8 cellular contexts compared by ENCODE assay signal in the genomic region with DNA sequence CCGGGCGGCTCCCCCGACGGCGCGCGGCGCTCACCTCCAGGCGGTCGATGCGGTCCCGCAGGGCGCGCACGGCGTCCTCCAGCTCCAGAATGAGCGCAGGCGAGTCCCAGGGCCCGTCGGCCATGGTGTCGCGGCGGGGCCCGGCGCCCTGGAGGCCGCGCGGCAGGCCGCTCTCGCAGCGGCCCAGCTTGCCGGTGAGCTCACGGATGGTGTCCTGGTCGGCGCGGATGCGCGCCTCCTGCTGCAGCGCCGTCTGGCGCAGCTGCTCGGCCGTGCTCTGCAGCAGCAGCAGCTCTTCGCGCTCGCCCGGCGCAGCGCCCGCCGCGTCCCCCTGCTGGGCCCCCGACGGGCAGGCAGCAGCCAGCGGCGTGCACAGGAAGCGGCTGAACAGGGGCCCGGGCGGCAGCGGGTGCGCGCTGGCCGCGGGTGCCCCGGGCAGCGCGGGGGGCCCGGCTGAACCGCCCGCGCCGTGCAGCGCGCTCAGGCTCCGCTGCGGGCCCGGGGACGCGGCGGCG. TPM values are rescaled to one million over a fixed set of nuclear protein-coding genes. Genes with fewer than 3 reads are reported as not detected.
DNase-seq lines count a peak whose midpoint lies in the region; ATAC-seq and TF ChIP-seq lines count a peak whose summit lies in the region.

No MANE protein-coding gene starts in this region.

- DNase-seq in NOMO-1 treated with DMSO at 0.1 percent for 48 hours (lab: John Stamatoyannopoulos, UW; ENCODE audit: unreplicated experiment) = peak; percentile 66
- DNase-seq in activated gamma-delta T cell (lab: John Stamatoyannopoulos, UW) = peak; percentile 38
- DNase-seq in ovary = peak; percentile 56 to 83 (median 68)
- DNase-seq in ureter (ENCODE audit: low spot score) = peak; percentile 55
- no peak for DNase-seq in NAMALWA (ENCODE audit: low spot score)

- H3K27me3 ChIP-seq in gastroesophageal sphincter (no peaks in the 10 kb centered on the region), ovary (no peaks in the 10 kb centered on the region)

- no peak overlapping the region for H3K4me3 ChIP-seq in GM12875 (ENCODE audit: low read depth, low read length)
- H3K4me3 ChIP-seq in gastroesophageal sphincter = peak overlapping the region; percentile 69 to 70
- peak overlapping the region; percentile 36 for H3K4me3 ChIP-seq in ovary

- no peaks in the 10 kb centered on the region for H3K9me3 ChIP-seq in gastroesophageal sphincter
- H3K9me3 ChIP-seq in ovary = no peaks in the 10 kb centered on the region

- TF ChIP-seq CTCF in 22Rv1 (IDR thresholded peaks at IDR 0.05) (peak; percentile 55), GM12875 (IDR thresholded peaks at IDR 0.05; ENCODE audit: borderline replicate concordance, insufficient read depth, low read depth, low read length) (peak; percentile 28; the same call in 1 of the 2 replicates), gastroesophageal sphincter (IDR thresholded peaks at IDR 0.05) (peak in 3 of 4 experiments; percentile 44 to 65 (median 57)), ovary (IDR thresholded peaks at IDR 0.05) (peak in 2 of 3 donors; percentile 48 to 77)

- ATAC-seq in gastroesophageal sphincter = peak; percentile 77

- no peak for TF ChIP-seq EP300 in gastroesophageal sphincter (IDR thresholded peaks at IDR 0.05)
- TF ChIP-seq EP300 in ovary (IDR thresholded peaks at IDR 0.05) = no peak

- TF ChIP-seq POLR2A in gastroesophageal sphincter (IDR thresholded peaks at IDR 0.05) (no peak), ovary (IDR thresholded peaks at IDR 0.05) (no peak)

- peaks cover 0 to 33% (median 2%) of the 10 kb centered on the region in 3 donors for H3K4me1 ChIP-seq in gastroesophageal sphincter
- no peaks in the 10 kb centered on the region for H3K4me1 ChIP-seq in ovary (ENCODE audit: insufficient read depth)

- H3K36me3 ChIP-seq in gastroesophageal sphincter (no peaks in the 10 kb centered on the region), ovary (no peaks in the 10 kb centered on the region)

- intact Hi-C loops in ovary (cut with DNase I) = loop anchor here in 3 of 4 donors (5.0 to 10.0 kb wide), 3 partner anchors 56 to 71 kb away; no protein-coding TSS in a partner anchor

- WGBS in gastroesophageal sphincter (ENCODE audit: low coverage in 1 of 2), 2 donors = no CpG with 5 or more reads among the region's 81 CpGs
- 0 to 1% (median 1%) methylated on average over 28 to 81 of the region's 81 CpGs for whole genome bisulfite sequencing in ovary, 3 donors

- H3K27ac ChIP-seq in 22Rv1 (peak overlapping the region; percentile 75), gastroesophageal sphincter (peak overlapping the region; percentile 74 to 86 (median 82)), ovary (peak overlapping the region; percentile 21 to 64)

RNA-seq across cellular contexts. Expression of a gene that starts 0.6 kb away (rescaled TPM):
- total RNA-seq in gastroesophageal sphincter (10 to 100 TPM in 3 of 4 donors, 1 to 10 TPM in 1; 7.9 to 21.7 (median 12.5) TPM), ovary (10 to 100 TPM in 5 of 7 donors, 1 to 10 TPM in 2; 5.2 to 23.1 (median 15.4) TPM), ureter (27.0 TPM)
- polyA plus RNA-seq in ovary = 1 to 10 TPM; 5.3 to 6.3 TPM

RNA-seq across cellular contexts. Expression of a gene that starts 28.8 kb away (rescaled TPM):
- total RNA-seq in gastroesophageal sphincter = 100 to 1,000 TPM in 2 of 4 donors, 10 to 100 TPM in 2; 77.3 to 187 (median 105) TPM
- total RNA-seq in ovary = 100 to 1,000 TPM in 5 of 7 donors, 10 to 100 TPM in 2; 32.7 to 175 (median 120) TPM
- polyA plus RNA-seq in ovary = 10 to 100 TPM; 22.6 to 26.4 TPM
- 93.8 TPM for total RNA-seq in ureter

RNA-seq across cellular contexts. Expression of a gene that starts 49.3 kb away (rescaled TPM):
- 10 to 100 TPM in 3 of 4 donors, 1 to 10 TPM in 1; 10.0 to 16.1 (median 14.6) TPM for total RNA-seq in gastroesophageal sphincter
- total RNA-seq in ovary = 10 to 100 TPM; 12.1 to 26.4 (median 16.3) TPM
- 10 to 100 TPM; 12.2 to 23.5 TPM for polyA plus RNA-seq in ovary
- 27.3 TPM for total RNA-seq in ureter
